Comparison of ENCODE assay signal across 7 cellular contexts in the genomic region with DNA sequence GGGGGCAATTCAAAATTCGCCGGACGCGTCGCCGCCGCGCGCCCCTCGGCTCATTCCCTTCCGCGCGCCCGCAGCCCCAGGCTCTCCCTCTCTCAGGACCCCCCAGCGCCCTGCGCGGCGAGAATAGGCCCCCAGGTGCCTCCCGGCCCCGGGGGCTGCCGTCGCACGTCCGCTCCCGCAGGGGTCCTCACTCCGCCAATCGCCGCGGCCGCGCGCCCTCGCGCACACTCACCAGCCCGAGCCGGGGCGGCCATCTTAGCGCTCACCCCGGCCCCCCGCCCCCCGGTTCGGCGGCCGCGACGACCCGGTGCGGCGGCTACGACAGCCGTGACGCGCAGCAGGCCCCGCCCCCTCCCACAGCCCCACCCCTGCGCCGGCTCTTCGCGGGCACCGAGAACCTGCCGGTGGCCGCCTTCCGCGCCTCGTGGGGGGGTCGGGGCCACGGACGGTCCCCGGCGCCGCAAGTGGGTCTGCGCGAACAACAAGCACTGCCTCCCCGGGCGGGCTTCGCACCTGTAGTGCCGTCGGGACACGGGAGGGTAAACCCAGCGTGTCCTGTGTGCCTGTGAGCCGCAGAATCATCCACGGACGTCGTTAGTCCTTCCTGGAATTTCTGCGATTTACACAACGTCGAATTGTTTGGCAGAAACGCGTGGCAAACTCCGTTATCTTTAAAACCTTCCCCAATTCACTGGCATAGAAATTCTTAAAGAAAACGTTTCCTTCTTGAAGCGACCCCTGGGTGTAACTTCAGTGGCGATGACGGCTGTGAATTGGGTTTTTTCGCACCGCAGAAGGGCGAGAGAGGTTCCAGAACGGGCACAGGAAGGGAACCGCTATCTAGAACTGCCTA. TPM values are rescaled to one million over a fixed set of nuclear protein-coding genes. Genes with fewer than 3 reads are reported as not detected.
DNase-seq lines count a peak whose midpoint lies in the region; ATAC-seq, FAIRE-seq and TF ChIP-seq lines count a peak whose summit lies in the region.

No MANE protein-coding gene starts in this region.

- H3K4me1 ChIP-seq in HEK293 (ENCODE audit: control insufficient read depth, insufficient read depth, low read length) (peaks cover 30% of the 10 kb centered on the region), iPS-20b (ENCODE audit: insufficient read depth, low read length) (peaks cover 20% of the 10 kb centered on the region; the same call in 1 of the 2 replicates), small intestine (ENCODE audit: control insufficient read depth in 2 of 2, insufficient read depth in 1 of 2, low read depth in 1 of 2, low read length in 1 of 2) (peaks cover 0 to 4% of the 10 kb centered on the region in 2 donors)

- H3K9ac ChIP-seq in iPS-20b (ENCODE audit: low read depth, low read length) = peak overlapping the region; percentile 95

- H3K27ac ChIP-seq in HEK293 (ENCODE audit: extremely low read depth, low read depth, low read length) (peak overlapping the region; percentile 75), iPS-20b (ENCODE audit: low read length) (peak overlapping the region; percentile 91), small intestine (ENCODE audit: low read depth in 1 of 2, low read length in 1 of 2) (no peak overlapping the region)

- H3K36me3 ChIP-seq in HEK293 (ENCODE audit: control insufficient read depth in 2 of 2, insufficient read depth in 1 of 2, low read length in 2 of 2) (no peaks in the 10 kb centered on the region), iPS-20b (ENCODE audit: insufficient read depth, low read depth, low read length) (peaks cover 6% of the 10 kb centered on the region; the same call in 1 of the 2 replicates), small intestine (ENCODE audit: control insufficient read depth in 2 of 2, insufficient read depth in 2 of 2, low read length in 2 of 2) (no peaks in the 10 kb centered on the region)

- H3K27me3 ChIP-seq in iPS-20b (ENCODE audit: insufficient read depth, low read length) (no peaks in the 10 kb centered on the region), small intestine (ENCODE audit: control insufficient read depth in 2 of 2, insufficient read depth in 2 of 2, low read length in 2 of 2) (peaks cover 0 to 14% of the 10 kb centered on the region in 2 donors)

- DNase-seq in T-helper 9 cell (peak; percentile 72), astrocyte of the spinal cord (ENCODE audit: low read depth, low spot score) (no peak), small intestine (peak; percentile 19)

- POLR2A ChIA-PET in HEK293 (lab: Yijun Ruan, JAX) = no interaction called here

- H3K9me3 ChIP-seq in HEK293 (ENCODE audit: control insufficient read depth, insufficient read depth, low read depth, low read length) (no peaks in the 10 kb centered on the region), iPS-20b (ENCODE audit: insufficient read depth, low read depth, low read length) (no peaks in the 10 kb centered on the region), small intestine (ENCODE audit: control insufficient read depth, low read depth) (no peaks in the 10 kb centered on the region)

- no peak for FAIRE-seq in small intestine (lab: Jason Lieb, UNC)

- H3K4me3 ChIP-seq in HEK293 (ENCODE audit: low read depth, low read length) (peak overlapping the region; percentile 82), astrocyte of the spinal cord (ENCODE audit: low read depth, low read length) (peak overlapping the region; percentile 46), iPS-20b (ENCODE audit: low read length) (peak overlapping the region; percentile 85), small intestine (ENCODE audit: low read depth in 1 of 2, low read length in 2 of 2) (peak overlapping the region; percentile 53 to 73)

- CTCF ChIA-PET in HEK293 (lab: Yijun Ruan, JAX) = interaction anchor here (0.6 to 1.2 kb wide), 2 partner anchors 14 to 268 kb away, joined by 3 to 12 read pairs; no protein-coding TSS in a partner anchor

- TF ChIP-seq CTCF in HEK293 (tag by site-specific recombination; IDR thresholded peaks at IDR 0.05) = no peak; the same call in 1 of the 2 replicates
- TF ChIP-seq CTCF in astrocyte of the spinal cord (IDR thresholded peaks at IDR 0.05; ENCODE audit: low read depth, low read length) = no peak

- in situ Hi-C loops in astrocyte of the spinal cord (cut with HindIII; ENCODE audit: low sequenced_read_pairs) = no loop called here

- ATAC-seq in HG03280 (IDR thresholded peaks at IDR 0.05; ENCODE audit: unreplicated experiment) (no peak), GM18870 (IDR thresholded peaks at IDR 0.05; ENCODE audit: unreplicated experiment) (no peak)

- 7 to 10% (median 10%) methylated on average over 64 to 98 of the region's 98 CpGs for WGBS in small intestine, 3 donors

TF ChIP-seq in HEK293, 187 proteins besides CTCF, POLR2A, EP300 and RAD21 (continues in another document):
- TF ChIP-seq ZFP37 (tag by site-specific recombination; IDR thresholded peaks at IDR 0.05) (0 out of 2 replicates have a peak, but pooled peaks have one; percentile 5), YY1 (tag by site-specific recombination; IDR thresholded peaks at IDR 0.05) (peak; percentile 49; the same call in 1 of the 2 replicates), ZNF585B (tag by site-specific recombination; IDR thresholded peaks at IDR 0.05) (no peak), ZNF580 (tag by site-specific recombination; IDR thresholded peaks at IDR 0.05) (no peak), ZNF132 (tag by site-specific recombination; IDR thresholded peaks at IDR 0.05; ENCODE audit: borderline replicate concordance) (no peak), GLIS2 (tag by site-specific recombination; IDR thresholded peaks at IDR 0.05) (peak; percentile 97), ZNF202 (tag by site-specific recombination; IDR thresholded peaks at IDR 0.05; ENCODE audit: borderline replicate concordance) (peak; percentile 99), ZNF660 (tag by site-specific recombination; IDR thresholded peaks at IDR 0.05) (0 out of 2 replicates have a peak, but pooled peaks have one; percentile 40), PATZ1 (tag by site-specific recombination; IDR thresholded peaks at IDR 0.05) (peak; percentile 76; the same call in 1 of the 2 replicates), ZXDB (tag by site-specific recombination; IDR thresholded peaks at IDR 0.05) (peak; percentile 88), ZNF555 (tag by site-specific recombination; conservative IDR thresholded peaks at IDR 0.05) (no peak), ZBTB8A (tag by site-specific recombination; IDR thresholded peaks at IDR 0.05) (peak; percentile 55), EGR2 (tag by site-specific recombination; IDR thresholded peaks at IDR 0.05; ENCODE audit: low read depth) (0 out of 2 replicates have a peak, but pooled peaks have one; percentile 2)
- TF ChIP-seq, protein P1, sequence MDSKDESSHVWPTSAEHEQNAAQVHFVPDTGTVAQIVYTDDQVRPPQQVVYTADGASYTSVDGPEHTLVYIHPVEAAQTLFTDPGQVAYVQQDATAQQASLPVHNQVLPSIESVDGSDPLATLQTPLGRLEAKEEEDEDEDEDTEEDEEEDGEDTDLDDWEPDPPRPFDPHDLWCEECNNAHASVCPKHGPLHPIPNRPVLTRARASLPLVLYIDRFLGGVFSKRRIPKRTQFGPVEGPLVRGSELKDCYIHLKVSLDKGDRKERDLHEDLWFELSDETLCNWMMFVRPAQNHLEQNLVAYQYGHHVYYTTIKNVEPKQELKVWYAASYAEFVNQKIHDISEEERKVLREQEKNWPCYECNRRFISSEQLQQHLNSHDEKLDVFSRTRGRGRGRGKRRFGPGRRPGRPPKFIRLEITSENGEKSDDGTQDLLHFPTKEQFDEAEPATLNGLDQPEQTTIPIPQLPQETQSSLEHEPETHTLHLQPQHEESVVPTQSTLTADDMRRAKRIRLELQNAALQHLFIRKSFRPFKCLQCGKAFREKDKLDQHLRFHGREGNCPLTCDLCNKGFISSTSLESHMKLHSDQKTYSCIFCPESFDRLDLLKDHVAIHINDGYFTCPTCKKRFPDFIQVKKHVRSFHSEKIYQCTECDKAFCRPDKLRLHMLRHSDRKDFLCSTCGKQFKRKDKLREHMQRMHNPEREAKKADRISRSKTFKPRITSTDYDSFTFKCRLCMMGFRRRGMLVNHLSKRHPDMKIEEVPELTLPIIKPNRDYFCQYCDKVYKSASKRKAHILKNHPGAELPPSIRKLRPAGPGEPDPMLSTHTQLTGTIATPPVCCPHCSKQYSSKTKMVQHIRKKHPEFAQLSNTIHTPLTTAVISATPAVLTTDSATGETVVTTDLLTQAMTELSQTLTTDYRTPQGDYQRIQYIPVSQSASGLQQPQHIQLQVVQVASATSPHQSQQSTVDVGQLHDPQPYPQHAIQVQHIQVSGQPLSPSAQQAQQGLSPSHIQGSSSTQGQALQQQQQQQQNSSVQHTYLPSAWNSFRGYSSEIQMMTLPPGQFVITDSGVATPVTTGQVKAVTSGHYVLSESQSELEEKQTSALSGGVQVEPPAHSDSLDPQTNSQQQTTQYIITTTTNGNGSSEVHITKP (tag by site-specific recombination; IDR thresholded peaks at IDR 0.05) = peak; percentile 28; the same call in 1 of the 2 replicates

RNA-seq across cellular contexts. Expression of gene USP44, which starts 2.5 kb away (rescaled TPM):
- polyA plus RNA-seq in small intestine = under 1 TPM in 1 of 3 donors, not detected in 2; 0.21 TPM

Comparison
In these comparisons a context has a peak if more than half of its experiments do, and no peak if none do; other contexts are left out.
1. H3K27ac ChIP-seq: peak in HEK293 (single experiment) and iPS-20b (single experiment); none in small intestine (0 of 2).
2. Peak in every context shown above with its lines, with median percentiles within 50 percentile points of each other: H3K4me3 ChIP-seq.